8 cellular contexts compared by ENCODE assay signal in the genomic region with DNA sequence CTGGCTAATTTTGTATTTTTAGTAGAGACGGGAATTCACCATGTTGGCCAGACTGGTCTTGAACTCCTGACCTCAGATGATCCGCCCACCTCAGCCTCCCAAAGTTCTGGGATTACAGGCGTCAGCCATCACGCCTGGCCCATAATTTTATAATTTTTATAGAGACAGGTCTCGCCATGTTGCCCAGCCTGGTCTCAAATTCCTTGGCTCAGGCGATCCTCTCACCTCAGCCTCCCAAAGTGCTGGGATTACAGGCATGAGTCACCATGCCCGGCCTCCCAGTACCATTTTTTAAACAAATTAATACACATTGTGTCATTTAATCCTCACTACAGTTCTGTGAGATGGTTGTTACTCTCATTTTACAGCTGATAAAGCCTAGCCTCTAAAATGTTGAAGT. TPM values are rescaled to one million over a fixed set of nuclear protein-coding genes. Genes with fewer than 3 reads are reported as not detected.
DNase-seq lines count a peak whose midpoint lies in the region; ATAC-seq and TF ChIP-seq lines count a peak whose summit lies in the region.
"Not testable (repeated sequence)": the region's sequence is repeated elsewhere in the genome, so short reads cannot be mapped to it uniquely, and the experiment has no call there.

No MANE protein-coding gene starts in this region.

- intact Hi-C loops in vagina (cut with DNase I) = loop anchor here (5.0 kb wide), 1 partner anchor 504 kb away; no protein-coding TSS in a partner anchor

- H3K9me3 Mint-ChIP-seq in HFFc6; T-helper 1 cell treated with Interleukin-12 subunit alpha and Interleukin-12 subunit beta and Interleukin-4 antibody, amounts not matched to agents 30 μg/mL and 1 μg/mL, for 36 hours; brain; osteocyte (ENCODE audit: unreplicated experiment): not testable (repeated sequence)

- ATAC-seq in DND-41 (ENCODE audit: insufficient read depth, low read depth) = not testable (repeated sequence)

- H3K4me3 ChIP-seq in DND-41 (ENCODE audit: low read depth in 1 of 2, low read length in 2 of 2); hepatocyte; vagina: not testable (repeated sequence)

- not testable (repeated sequence) for H3K36me3 ChIP-seq in DND-41 (ENCODE audit: insufficient read depth, low read length); hepatocyte (replicated peaks; ENCODE audit: insufficient read depth, low read depth); vagina

- not testable (repeated sequence) for H3K9me3 ChIP-seq in DND-41 (ENCODE audit: insufficient read depth, low read length, severe bottlenecking); hepatocyte (ENCODE audit: low read depth); vagina

- peaks cover 33% of the 10 kb centered on the region for H3K4me1 Mint-ChIP-seq in HFFc6 (ENCODE audit: low read depth)
- H3K4me1 Mint-ChIP-seq in T-helper 1 cell treated with Interleukin-12 subunit alpha and Interleukin-12 subunit beta and Interleukin-4 antibody, amounts not matched to agents 30 μg/mL and 1 μg/mL, for 36 hours (ENCODE audit: low read depth) = peaks cover 25% of the 10 kb centered on the region
- peaks cover 53% of the 10 kb centered on the region for H3K4me1 Mint-ChIP-seq in brain
- peaks cover 45% of the 10 kb centered on the region for H3K4me1 Mint-ChIP-seq in osteocyte (ENCODE audit: unreplicated experiment)

- not testable (repeated sequence) for TF ChIP-seq POLR2A in vagina (IDR thresholded peaks at IDR 0.05)

- H3K27ac Mint-ChIP-seq in HFFc6 = peak overlapping the region; percentile 81
- H3K27ac Mint-ChIP-seq in T-helper 1 cell treated with Interleukin-12 subunit alpha and Interleukin-12 subunit beta and Interleukin-4 antibody, amounts not matched to agents 30 μg/mL and 1 μg/mL, for 36 hours = peak overlapping the region; percentile 15
- peak overlapping the region in 3 of 5 experiments; percentile 36 to 89 (median 75) for H3K27ac Mint-ChIP-seq in brain
- H3K27ac Mint-ChIP-seq in osteocyte (ENCODE audit: unreplicated experiment) = peak overlapping the region; percentile 71

- H4K20me1 ChIP-seq in DND-41 (ENCODE audit: insufficient read depth, low read length); hepatocyte (ENCODE audit: insufficient read depth, poor library complexity, severe bottlenecking): not testable (repeated sequence)

- H3K4me3 Mint-ChIP-seq in HFFc6 = peak overlapping the region; percentile 66
- not testable (repeated sequence) for H3K4me3 Mint-ChIP-seq in T-helper 1 cell treated with Interleukin-12 subunit alpha and Interleukin-12 subunit beta and Interleukin-4 antibody, amounts not matched to agents 30 μg/mL and 1 μg/mL, for 36 hours; osteocyte (ENCODE audit: unreplicated experiment)
- peak overlapping the region; percentile 32 to 68 (median 51) for H3K4me3 Mint-ChIP-seq in brain

- H3K27ac ChIP-seq in DND-41 (ENCODE audit: low read length) = not testable (repeated sequence)
- H3K27ac ChIP-seq in hepatocyte = peak overlapping the region; percentile 59
- H3K27ac ChIP-seq in vagina = peak overlapping the region; percentile 36

- H3K36me3 Mint-ChIP-seq in HFFc6 (ENCODE audit: low read depth); T-helper 1 cell treated with Interleukin-12 subunit alpha and Interleukin-12 subunit beta and Interleukin-4 antibody, amounts not matched to agents 30 μg/mL and 1 μg/mL, for 36 hours (ENCODE audit: low read depth); osteocyte (ENCODE audit: unreplicated experiment): not testable (repeated sequence)
- H3K36me3 Mint-ChIP-seq in brain = peaks cover 52% of the 10 kb centered on the region

- TF ChIP-seq CTCF in DND-41 (IDR thresholded peaks at IDR 0.05; ENCODE audit: borderline replicate concordance, extremely low read depth, low read length, poor library complexity, severe bottlenecking); HFFc6 (IDR thresholded peaks at IDR 0.05); brain (conservative IDR thresholded peaks at IDR 0.05); hepatocyte (IDR thresholded peaks at IDR 0.05; ENCODE audit: poor library complexity); osteocyte (IDR thresholded peaks at IDR 0.05); vagina (IDR thresholded peaks at IDR 0.05): not testable (repeated sequence)

- H3K9me2 ChIP-seq in hepatocyte (replicated peaks; ENCODE audit: insufficient read depth) = not testable (repeated sequence)

- peaks cover 34% of the 10 kb centered on the region for H3K4me1 ChIP-seq in DND-41 (ENCODE audit: insufficient read depth, low read length)
- peaks cover 21% of the 10 kb centered on the region for H3K4me1 ChIP-seq in hepatocyte (ENCODE audit: insufficient read depth)
- peaks cover 54% of the 10 kb centered on the region for H3K4me1 ChIP-seq in vagina

- not testable (repeated sequence) for H3K27me3 Mint-ChIP-seq in HFFc6 (ENCODE audit: insufficient read depth); T-helper 1 cell treated with Interleukin-12 subunit alpha and Interleukin-12 subunit beta and Interleukin-4 antibody, amounts not matched to agents 30 μg/mL and 1 μg/mL, for 36 hours (ENCODE audit: low read depth); osteocyte (ENCODE audit: unreplicated experiment)
- H3K27me3 Mint-ChIP-seq in brain = peaks cover 12% of the 10 kb centered on the region

- WGBS in hepatocyte (ENCODE audit: low lambda C conversion rate, missing lambda C conversion rate) = 87% methylated on average over 7 of the region's 7 CpGs

- peak overlapping the region; percentile 8; the same call in 1 of the 2 replicates for H3K4me2 ChIP-seq in DND-41 (ENCODE audit: insufficient read depth, low read length)
- not testable (repeated sequence) for H3K4me2 ChIP-seq in hepatocyte

- not testable (repeated sequence) for H3K27me3 ChIP-seq in DND-41 (ENCODE audit: insufficient read depth, low read length, poor library complexity); hepatocyte; vagina

- H3K79me2 ChIP-seq in DND-41 (ENCODE audit: insufficient read depth, low read length) = peaks cover 89% of the 10 kb centered on the region
- H3K79me2 ChIP-seq in hepatocyte = peaks cover 81% of the 10 kb centered on the region

- H3K9ac ChIP-seq in DND-41 (ENCODE audit: low read depth, low read length) = not testable (repeated sequence)

- not testable (repeated sequence) for H2AFZ ChIP-seq in DND-41 (ENCODE audit: low read depth, low read length); hepatocyte

- not testable (repeated sequence) for DNase-seq in DND-41; HFFc6; hepatocyte (ENCODE audit: low spot score); osteocyte (ENCODE audit: extremely low spot score, unreplicated experiment); vagina (ENCODE audit: extremely low spot score in 2 of 2)
- DNase-seq in NCI-H226 = peak; percentile 50

RNA-seq across cellular contexts. Expression of a gene that starts 3.9 kb away (rescaled TPM):
- 10 to 100 TPM; 19.9 to 24.4 (median 23.8) TPM for total RNA-seq in HFFc6 (2021; fragmentation: NEBNext Ultra II Directional; extraction: Animal tissue kit (Norgen Biotek cat#: 25700))
- polyA plus RNA-seq in brain (ENCODE audit: insufficient read depth, low read depth, low replicate concordance) (43.9 TPM), hepatocyte (19.1 and 22.1 TPM in 2 replicates)
- total RNA-seq in hepatocyte (18.5 and 21.5 TPM in 2 replicates), osteocyte (55.6 and 56.0 TPM in 2 replicates), vagina (28.7 TPM)

RNA-seq across cellular contexts. Expression of a gene that starts 44.6 kb away (rescaled TPM):
- total RNA-seq in HFFc6 (2021; fragmentation: NEBNext Ultra II Directional; extraction: Animal tissue kit (Norgen Biotek cat#: 25700)) = 10 to 100 TPM; 13.9 to 18.4 (median 15.8) TPM
- polyA plus RNA-seq in brain (ENCODE audit: insufficient read depth, low read depth, low replicate concordance) (17.1 TPM), hepatocyte (13.2 and 14.7 TPM in 2 replicates)
- total RNA-seq in hepatocyte (17.1 and 26.0 TPM in 2 replicates), osteocyte (13.8 and 16.5 TPM in 2 replicates), vagina (8.8 TPM)

Comparison
In these comparisons a context has a peak if more than half of its experiments do, and no peak if none do; other contexts are left out.
1. H3K27ac Mint-ChIP-seq: peak in every context shown above with its lines; median percentile 81 in HFFc6; 75 in brain; 71 in osteocyte; 15 in T-helper 1 cell treated with Interleukin-12 subunit alpha and Interleukin-12 subunit beta and Interleukin-4 antibody, amounts not matched to agents 30 μg/mL and 1 μg/mL, for 36 hours.